Comparison of ENCODE assay signal across 1 cellular context in genomic region chr7:132072165-132072564, GRCh38.
TF ChIP-seq lines count a peak whose summit lies in the region.

No MANE protein-coding gene starts in this region.

TF ChIP-seq in K562, 482 proteins besides CTCF, POLR2A, EP300 and RAD21 (continued from another document):
- TF ChIP-seq UBTF (IDR thresholded peaks at IDR 0.05; ENCODE audit: borderline replicate concordance in 1 of 2, low read depth in 2 of 2, low read length in 2 of 2) = no peak
- TF ChIP-seq JUNB (CRISPR knock-in tag; conservative IDR thresholded peaks at IDR 0.05) = no peak
- TF ChIP-seq ARID4B (CRISPR knock-in tag; IDR thresholded peaks at IDR 0.05) = no peak
- TF ChIP-seq ARID3A (IDR thresholded peaks at IDR 0.05; ENCODE audit: borderline replicate concordance, low read depth, low read length) = no peak
- no peak for TF ChIP-seq MED1 (CRISPR knock-in tag; IDR thresholded peaks at IDR 0.05; ENCODE audit: borderline replicate concordance)
- no peak for TF ChIP-seq RREB1 (CRISPR knock-in tag; IDR thresholded peaks at IDR 0.05)
- no peak for TF ChIP-seq HMGXB4 (CRISPR knock-in tag; IDR thresholded peaks at IDR 0.05)
- TF ChIP-seq BHLHE40 (IDR thresholded peaks at IDR 0.05; ENCODE audit: low read length) = no peak
- no peak for TF ChIP-seq VEZF1 (CRISPR knock-in tag; IDR thresholded peaks at IDR 0.05)
